In the genomic region with DNA sequence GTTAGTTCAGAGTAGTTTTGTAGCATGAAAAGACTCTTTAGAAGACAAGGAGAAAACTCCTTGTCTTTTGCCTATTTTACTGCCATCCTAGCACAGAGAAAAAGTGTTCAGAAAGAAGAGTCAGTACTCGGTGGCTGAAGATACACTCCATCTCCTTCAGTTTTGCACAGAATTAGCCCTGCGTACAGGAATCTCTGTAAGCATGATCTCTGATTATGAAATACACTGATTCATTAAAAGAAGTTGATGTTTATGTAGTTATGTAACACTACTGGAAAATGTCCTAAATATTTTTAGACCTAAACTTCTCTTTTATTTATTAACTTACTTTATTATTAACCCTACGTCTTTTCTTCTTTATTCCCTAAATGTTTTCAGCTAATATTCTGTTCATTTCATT, we compare ENCODE assay signal across 20 cellular contexts.
DNase-seq lines count a peak whose midpoint lies in the region; ATAC-seq and TF ChIP-seq lines count a peak whose summit lies in the region.
"Had no signal": no experiment of that assay in that cellular context is flagged by ENCODE, and none has a peak within 500 bp of the region (broad histone marks: within the 10 kb centered on the region; RNA-seq: fewer than 3 reads in every experiment).

No MANE protein-coding gene starts in this region.

- H3K36me3 ChIP-seq in OCI-LY1 (ENCODE audit: insufficient read depth, low read length) (no peaks in the 10 kb centered on the region), parathyroid adenoma (ENCODE audit: control insufficient read depth, insufficient read depth, low read length) (no peaks in the 10 kb centered on the region)
- H3K36me3 ChIP-seq: SJCRH30 had no signal

- intact Hi-C loops in activated naive CD4-positive, alpha-beta T cell treated with anti-CD3 and anti-CD28 coated beads for 36 hours (cut with micrococcal nuclease), result no loop called here

- H3K9me2 ChIP-seq in OCI-LY1 (ENCODE audit: low read depth, low read length), result no peaks in the 10 kb centered on the region

- H4K20me1 ChIP-seq in OCI-LY1 (ENCODE audit: insufficient read depth, low read length), result no peaks in the 10 kb centered on the region

- H3K27ac ChIP-seq in OCI-LY1 (ENCODE audit: low read depth, low read length, poor library complexity, severe bottlenecking) (no peak overlapping the region), parathyroid adenoma (peak overlapping the region; percentile 1)
- H3K27ac ChIP-seq: A549, RWPE1, SJCRH30 had no signal

- H3K9ac ChIP-seq in OCI-LY1 (ENCODE audit: low read length), result no peak overlapping the region
- H3K9ac ChIP-seq in parathyroid adenoma, result no peak overlapping the region

- H3F3A ChIP-seq in OCI-LY1 (ENCODE audit: insufficient read depth, low read length), result no peaks in the 10 kb centered on the region

- ATAC-seq in HG03175 (IDR thresholded peaks at IDR 0.05; ENCODE audit: unreplicated experiment), result no peak
- ATAC-seq: A549, K562, PC-3 had no signal

- peaks cover 2% of the 10 kb centered on the region for H3K36me3 Mint-ChIP-seq in activated naive CD4-positive, alpha-beta T cell treated with anti-CD3 and anti-CD28 coated beads for 36 hours (ENCODE audit: low read depth)

- no peak for TF ChIP-seq CTCF in OCI-LY1 (IDR thresholded peaks at IDR 0.05; ENCODE audit: low read length)
- TF ChIP-seq CTCF in fibroblast of mammary gland (conservative IDR thresholded peaks at IDR 0.05; ENCODE audit: control insufficient read depth, insufficient read depth, low read depth, low read length), result no peak
- no peak for TF ChIP-seq CTCF in parathyroid adenoma (IDR thresholded peaks at IDR 0.05)

- no peak overlapping the region for H3K27ac Mint-ChIP-seq in activated naive CD4-positive, alpha-beta T cell treated with anti-CD3 and anti-CD28 coated beads for 36 hours

- no peak overlapping the region for H3K4me3 Mint-ChIP-seq in activated naive CD4-positive, alpha-beta T cell treated with anti-CD3 and anti-CD28 coated beads for 36 hours

- H3K9me3 ChIP-seq in OCI-LY1 (ENCODE audit: low read length) (no peaks in the 10 kb centered on the region), parathyroid adenoma (ENCODE audit: control insufficient read depth, low read length) (no peaks in the 10 kb centered on the region)
- H3K9me3 ChIP-seq: A549, Caco-2, SJCRH30 had no signal

- H3K79me2 ChIP-seq in OCI-LY1 (ENCODE audit: insufficient read depth, low read length), result no peaks in the 10 kb centered on the region
- no peaks in the 10 kb centered on the region for H3K79me2 ChIP-seq in parathyroid adenoma

- no peaks in the 10 kb centered on the region for H3K4me1 Mint-ChIP-seq in activated naive CD4-positive, alpha-beta T cell treated with anti-CD3 and anti-CD28 coated beads for 36 hours (ENCODE audit: low read depth)

- DNase-seq in AG20443 (ENCODE audit: low spot score) (peak; percentile 35), fibroblast of mammary gland (ENCODE audit: low read depth) (peak; percentile 26), NCI-H524 treated with DMSO at 0.1 percent for 48 hours (lab: John Stamatoyannopoulos, UW) (no peak)
- DNase-seq in activated naive CD4-positive, alpha-beta T cell treated with anti-CD3 and anti-CD28 coated beads for 36 hours, result no peak
- DNase-seq: Caco-2, DMS153, EL, NCI-H1436, NCI-H2029 treated with DMSO at 0.1 percent for 48 hours, NCI-H2171 treated with DMSO at 0.1 percent for 48 hours, NCI-H446 treated with DMSO at 0.1 percent for 48 hours, NCI-H774, PC-3, SJCRH30 had no signal

- H3K4me3 ChIP-seq in OCI-LY1 (ENCODE audit: low read depth, low read length, poor library complexity, severe bottlenecking) (no peak overlapping the region), fibroblast of mammary gland (ENCODE audit: control insufficient read depth, low read depth, low read length) (no peak overlapping the region), parathyroid adenoma (ENCODE audit: low read depth, low read length) (no peak overlapping the region)
- H3K4me3 ChIP-seq: A549, K562, SJCRH30 had no signal

- H3K4me2 ChIP-seq in OCI-LY1 (ENCODE audit: low read length) (no peak overlapping the region), parathyroid adenoma (ENCODE audit: low read length) (no peak overlapping the region)
- H3K4me2 ChIP-seq: A549 had no signal

- H3K9me3 Mint-ChIP-seq in activated naive CD4-positive, alpha-beta T cell treated with anti-CD3 and anti-CD28 coated beads for 36 hours, result peaks cover 4% of the 10 kb centered on the region

- CTCF ChIA-PET in activated naive CD4-positive, alpha-beta T cell treated with anti-CD3 and anti-CD28 coated beads for 36 hours (lab: Charles Lee), result no interaction called here

- H3K4me1 ChIP-seq in OCI-LY1 (ENCODE audit: insufficient read depth, low read length, severe bottlenecking) (no peaks in the 10 kb centered on the region), parathyroid adenoma (peaks cover 23% of the 10 kb centered on the region)
- H3K4me1 ChIP-seq: A549, Caco-2, SJCRH30 had no signal

- H3K27me3 Mint-ChIP-seq in activated naive CD4-positive, alpha-beta T cell treated with anti-CD3 and anti-CD28 coated beads for 36 hours (ENCODE audit: low read depth), result no peaks in the 10 kb centered on the region

- H3K27me3 ChIP-seq in OCI-LY1 (ENCODE audit: insufficient read depth, low read length), result no peaks in the 10 kb centered on the region
- no peaks in the 10 kb centered on the region for H3K27me3 ChIP-seq in parathyroid adenoma (ENCODE audit: control insufficient read depth, insufficient read depth, low read length)
- H3K27me3 ChIP-seq: SJCRH30 had no signal

- H2AFZ ChIP-seq in OCI-LY1 (ENCODE audit: low read length) (peak overlapping the region; percentile 16; the same call in 1 of the 2 replicates), parathyroid adenoma (peak overlapping the region; percentile 18)

Comparison
In these comparisons a context has a peak if more than half of its experiments do, and no peak if none do; other contexts are left out.
1. DNase-seq: peak in AG20443 (single experiment) and fibroblast of mammary gland (single experiment); none in activated naive CD4-positive, alpha-beta T cell treated with anti-CD3 and anti-CD28 coated beads for 36 hours (single experiment) and NCI-H524 treated with DMSO at 0.1 percent for 48 hours (single experiment).